ENCODE assay signal across 28 cellular contexts in the genomic region with DNA sequence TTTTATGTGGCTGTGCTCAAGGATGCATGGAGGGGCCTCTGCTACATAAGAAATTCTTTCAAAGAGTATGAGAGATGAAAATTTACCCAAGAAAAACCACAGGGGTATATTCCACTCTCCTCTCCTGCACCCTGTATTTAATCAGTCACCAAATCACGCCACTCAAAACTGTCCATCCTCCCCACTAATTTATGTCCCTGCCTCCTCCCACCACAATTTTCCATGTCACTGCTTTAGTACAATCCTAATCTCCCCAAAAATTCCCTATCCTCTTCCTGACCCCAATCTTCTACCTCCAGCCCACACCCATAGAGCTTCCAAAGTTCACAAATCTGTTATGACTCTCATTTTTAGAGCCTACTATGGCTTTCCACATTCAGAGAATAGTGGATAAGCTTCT.
"Had no signal": no experiment of that assay in that cellular context is flagged by ENCODE, and none has a peak within 500 bp of the region (broad histone marks: within the 10 kb centered on the region; RNA-seq: fewer than 3 reads in every experiment).

No MANE protein-coding gene starts in this region.

- H3K9me3 Mint-ChIP-seq: type B pancreatic cell had no signal

- H3K27ac Mint-ChIP-seq: stimulated activated effector memory CD8-positive, alpha-beta T cell treated with anti-CD3 and anti-CD28 coated beads, Interleukin-12 subunit alpha, Interleukin-12 subunit beta, amount 100 ng/mL, for 72 hours; stimulated activated memory B cell treated with anti-CD40 and anti-IgM and Interleukin-4, amounts not matched to agents 10 μg/mL and 1 μg/mL and 100 μg/mL, for 72 hours; stimulated activated naive B cell treated with anti-CD40 and anti-IgM and Interleukin-4, amounts not matched to agents 10 μg/mL and 1 μg/mL and 100 μg/mL, for 72 hours; stimulated activated naive CD8-positive, alpha-beta T cell treated with anti-CD3 and anti-CD28 coated beads, Interleukin-15, amount 100 ng/mL, for 72 hours; stimulated activated naive CD8-positive, alpha-beta T cell treated with anti-CD3 and anti-CD28 coated beads, Interleukin-15, Interleukin-2, amounts not matched to agents 100 ng/mL and 50 ng/mL, for 24 hours; type B pancreatic cell had no signal

- H3K27me3 Mint-ChIP-seq: stimulated activated memory B cell treated with anti-CD40 and anti-IgM and Interleukin-4, amounts not matched to agents 10 μg/mL and 1 μg/mL and 100 μg/mL, for 72 hours; stimulated activated naive B cell treated with anti-CD40 and anti-IgM and Interleukin-4, amounts not matched to agents 10 μg/mL and 1 μg/mL and 100 μg/mL, for 72 hours; stimulated activated naive CD8-positive, alpha-beta T cell treated with anti-CD3 and anti-CD28 coated beads, Interleukin-15, amount 100 ng/mL, for 72 hours; stimulated activated naive CD8-positive, alpha-beta T cell treated with anti-CD3 and anti-CD28 coated beads, Interleukin-15, Interleukin-2, amounts not matched to agents 100 ng/mL and 50 ng/mL, for 24 hours had no signal

- H3K27ac ChIP-seq: stomach, suprapubic skin, testis, thoracic aorta, thyroid gland, tibial artery, tibial nerve, transverse colon, upper lobe of left lung, upper lobe of right lung, uterus, vagina had no signal

- DNase-seq: stimulated activated CD4-positive, alpha-beta T cell treated with anti-CD3 and anti-CD28 coated beads, Interleukin-2, amount 100 ng/mL, for 48 hours; stimulated activated CD4-positive, alpha-beta T cell treated with anti-CD3 and anti-CD28 coated beads, Interleukin-4, amount 100 ng/mL, for 1 hour; stimulated activated CD4-positive, alpha-beta T cell treated with anti-CD3 and anti-CD28 coated beads, Interleukin-4, amount 100 ng/mL, for 24 hours; stimulated activated CD4-positive, alpha-beta T cell treated with anti-CD3 and anti-CD28 coated beads, Interleukin-4, amount 100 ng/mL, for 4 hours; stimulated activated CD8-positive, alpha-beta memory T cell treated with anti-CD3 and anti-CD28 coated beads, Interleukin-4, amount 100 ng/mL, for 48 hours; stimulated activated naive B cell treated with anti-CD40 and anti-IgM and Interleukin-4, amounts not matched to agents 10 μg/mL and 1 μg/mL and 100 μg/mL, for 72 hours; stimulated activated naive CD4-positive, alpha-beta T cell; stimulated activated naive CD4-positive, alpha-beta T cell treated with Interleukin-2 at 50 U/mL for 16 hours; stimulated activated naive CD8-positive, alpha-beta T cell treated with anti-CD3 and anti-CD28 coated beads, Interleukin-15, amount 100 ng/mL, for 72 hours; stimulated activated naive CD8-positive, alpha-beta T cell treated with anti-CD3 and anti-CD28 coated beads, Interleukin-15, Interleukin-2, amounts not matched to agents 100 U/mL and 50 U/mL, for 24 hours; stomach; substantia nigra; testis; thyroid gland; tibial artery; transverse colon; trophoblast cell; upper lobe of left lung; upper lobe of right lung; uterus had no signal

- H3K4me3 Mint-ChIP-seq: stimulated activated effector memory CD8-positive, alpha-beta T cell treated with anti-CD3 and anti-CD28 coated beads, Interleukin-12 subunit alpha, Interleukin-12 subunit beta, amount 100 ng/mL, for 72 hours; stimulated activated memory B cell treated with anti-CD40 and anti-IgM and Interleukin-4, amounts not matched to agents 10 μg/mL and 1 μg/mL and 100 μg/mL, for 72 hours; stimulated activated naive B cell treated with anti-CD40 and anti-IgM and Interleukin-4, amounts not matched to agents 10 μg/mL and 1 μg/mL and 100 μg/mL, for 72 hours; stimulated activated naive CD8-positive, alpha-beta T cell treated with anti-CD3 and anti-CD28 coated beads, Interleukin-15, amount 100 ng/mL, for 72 hours; stimulated activated naive CD8-positive, alpha-beta T cell treated with anti-CD3 and anti-CD28 coated beads, Interleukin-15, Interleukin-2, amounts not matched to agents 100 ng/mL and 50 ng/mL, for 24 hours; type B pancreatic cell had no signal

- H3K36me3 ChIP-seq: stomach, suprapubic skin, thoracic aorta, thyroid gland, tibial artery, tibial nerve, transverse colon, upper lobe of left lung, upper lobe of right lung, uterus, vagina had no signal

- H3K27me3 ChIP-seq: stomach, suprapubic skin, testis, thyroid gland, tibial artery, tibial nerve, transverse colon, upper lobe of left lung, upper lobe of right lung, uterus, vagina had no signal

- H3K4me1 Mint-ChIP-seq: stimulated activated effector memory CD8-positive, alpha-beta T cell treated with anti-CD3 and anti-CD28 coated beads, Interleukin-12 subunit alpha, Interleukin-12 subunit beta, amount 100 ng/mL, for 72 hours; stimulated activated memory B cell treated with anti-CD40 and anti-IgM and Interleukin-4, amounts not matched to agents 10 μg/mL and 1 μg/mL and 100 μg/mL, for 72 hours; stimulated activated naive B cell treated with anti-CD40 and anti-IgM and Interleukin-4, amounts not matched to agents 10 μg/mL and 1 μg/mL and 100 μg/mL, for 72 hours; stimulated activated naive CD8-positive, alpha-beta T cell treated with anti-CD3 and anti-CD28 coated beads, Interleukin-15, amount 100 ng/mL, for 72 hours had no signal

- H3K4me3 ChIP-seq: stomach, suprapubic skin, testis, thoracic aorta, thyroid gland, tibial artery, tibial nerve, transverse colon, upper lobe of left lung, upper lobe of right lung, uterus, vagina had no signal

- H3K9me3 ChIP-seq: stomach, suprapubic skin, testis, thoracic aorta, thyroid gland, tibial artery, tibial nerve, transverse colon, upper lobe of left lung, upper lobe of right lung, uterus, vagina had no signal

- H3K4me1 ChIP-seq: stomach, suprapubic skin, testis, thyroid gland, transverse colon, upper lobe of left lung, upper lobe of right lung, uterus, vagina had no signal

- H3K36me3 Mint-ChIP-seq: stimulated activated effector memory CD8-positive, alpha-beta T cell treated with anti-CD3 and anti-CD28 coated beads, Interleukin-12 subunit alpha, Interleukin-12 subunit beta, amount 100 ng/mL, for 72 hours; stimulated activated memory B cell treated with anti-CD40 and anti-IgM and Interleukin-4, amounts not matched to agents 10 μg/mL and 1 μg/mL and 100 μg/mL, for 72 hours; stimulated activated naive B cell treated with anti-CD40 and anti-IgM and Interleukin-4, amounts not matched to agents 10 μg/mL and 1 μg/mL and 100 μg/mL, for 72 hours; type B pancreatic cell had no signal
